33 cellular contexts compared by ENCODE assay signal in the genomic region with DNA sequence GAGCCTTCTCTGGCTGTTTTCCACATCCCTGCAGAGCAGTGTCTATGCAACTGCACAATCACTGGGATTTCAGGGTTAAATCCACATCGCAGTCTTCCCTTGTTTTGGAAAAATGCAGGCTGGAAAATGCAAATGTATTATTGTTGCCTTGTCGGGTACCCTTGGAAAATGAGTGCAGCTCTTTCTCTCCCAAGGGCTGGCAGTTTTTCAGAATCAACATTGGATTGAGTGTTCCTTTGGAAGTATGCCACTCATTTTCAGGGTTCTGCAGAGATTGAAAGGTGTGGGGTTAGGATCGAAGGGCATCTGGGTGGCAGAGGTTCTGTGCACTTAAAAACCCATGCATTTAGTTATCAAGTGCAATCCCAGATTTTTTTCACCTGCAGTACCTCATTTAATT. TPM values are rescaled to one million over a fixed set of nuclear protein-coding genes. Genes with fewer than 3 reads are reported as not detected.
DNase-seq lines count a peak whose midpoint lies in the region; ATAC-seq and TF ChIP-seq lines count a peak whose summit lies in the region.
"Had no signal": no experiment of that assay in that cellular context is flagged by ENCODE, and none has a peak within 500 bp of the region (broad histone marks: within the 10 kb centered on the region; RNA-seq: fewer than 3 reads in every experiment).

No MANE protein-coding gene starts in this region.

- H3K4me3 Mint-ChIP-seq in neural progenitor cell (peak overlapping the region; percentile 79), endothelial cell (ENCODE audit: unreplicated experiment) (no peak overlapping the region)
- H3K4me3 Mint-ChIP-seq: activated CD4-positive, alpha-beta T cell treated with anti-CD3 and anti-CD28 coated beads, Interleukin-2, amount 10 ng/mL, durations not matched to agents 24 days and 14 days; activated naive CD8-positive, alpha-beta T cell treated with anti-CD3 and anti-CD28 coated beads, Interleukin-2, amount 10 ng/mL, durations not matched to agents 7 days and 5 days; central memory CD8-positive, alpha-beta T cell; natural killer cell treated with Interleukin-12 subunit alpha and Interleukin-12 subunit beta and Interleukin-15 and Interleukin-18, amount 100 ng/mL, for 72 hours; WTC11 had no signal

- H3K27ac Mint-ChIP-seq in neural progenitor cell = no peak overlapping the region
- H3K27ac Mint-ChIP-seq in endothelial cell (ENCODE audit: unreplicated experiment) = no peak overlapping the region
- H3K27ac Mint-ChIP-seq: activated CD4-positive, alpha-beta T cell treated with anti-CD3 and anti-CD28 coated beads, Interleukin-2, amount 10 ng/mL, durations not matched to agents 24 days and 14 days; activated naive CD8-positive, alpha-beta T cell treated with anti-CD3 and anti-CD28 coated beads, Interleukin-2, amount 10 ng/mL, durations not matched to agents 7 days and 5 days; IgD-negative memory B cell; natural killer cell treated with Interleukin-12 subunit alpha and Interleukin-12 subunit beta and Interleukin-15 and Interleukin-18, amount 100 ng/mL, for 72 hours; WTC11 had no signal

- intact Hi-C loops in PC-9 (cut with micrococcal nuclease; ENCODE audit: unreplicated experiment) = no loop called here

- DNase-seq in DMS79 treated with DMSO at 0.1 percent for 48 hours (lab: John Stamatoyannopoulos, UW) (peak; percentile 19), DMS79 (lab: John Stamatoyannopoulos, UW) (no peak), PC-9 (no peak), neural progenitor cell (ENCODE audit: low spot score) (no peak), NCI-H2107 treated with DMSO at 0.1 percent for 48 hours (lab: John Stamatoyannopoulos, UW; ENCODE audit: unreplicated experiment) (no peak), endothelial cell (ENCODE audit: low spot score) (no peak)
- DNase-seq: 8988T; activated CD4-positive, alpha-beta T cell treated with anti-CD3 and anti-CD28 coated beads, Interleukin-2, amount 10 ng/mL, durations not matched to agents 24 days and 14 days; activated gamma-delta T cell; activated naive CD8-positive, alpha-beta T cell treated with anti-CD3 and anti-CD28 coated beads, Interleukin-2, amount 10 ng/mL, durations not matched to agents 7 days and 5 days; dermis blood vessel endothelial cell; heart right ventricle; kidney glomerular epithelial cell; NCI-H1930; NCI-H226; NCI-H774; posterior cingulate gyrus; stimulated activated naive CD4-positive, alpha-beta T cell treated with Interleukin-2 at 50 U/mL for 16 hours; T-helper 1 cell; upper lobe of right lung had no signal

- no peak overlapping the region for H3K27ac ChIP-seq in PC-9
- H3K27ac ChIP-seq in iPS-20b (ENCODE audit: low read length) = no peak overlapping the region
- H3K27ac ChIP-seq in neural progenitor cell = no peak overlapping the region
- H3K27ac ChIP-seq: ascending aorta, C4-2B, heart right ventricle, right atrium auricular region, RWPE1, upper lobe of right lung had no signal

- peak overlapping the region; percentile 67; the same call in 1 of the 2 replicates for H3K4me3 ChIP-seq in PC-9
- H3K4me3 ChIP-seq in iPS-20b (ENCODE audit: low read length) = 0 out of 2 replicates have a peak overlapping the region, but pooled peaks have one; percentile 4
- peak overlapping the region; percentile 66 for H3K4me3 ChIP-seq in neural progenitor cell
- H3K4me3 ChIP-seq: ascending aorta, heart right ventricle, lung, right atrium auricular region, smooth muscle cell, upper lobe of right lung had no signal

- peaks cover 88% of the 10 kb centered on the region for H3K79me2 ChIP-seq in PC-9 (ENCODE audit: low read depth)
- peaks cover 77% of the 10 kb centered on the region for H3K79me2 ChIP-seq in neural progenitor cell (ENCODE audit: low read depth)

- H3K9ac ChIP-seq in iPS-20b (ENCODE audit: low read depth, low read length) (no peak overlapping the region), neural progenitor cell (no peak overlapping the region)

- H3K4me1 ChIP-seq in PC-9 (replicated peaks; ENCODE audit: insufficient read depth) = peaks cover 76% of the 10 kb centered on the region
- peaks cover 29% of the 10 kb centered on the region; the same call in 1 of the 2 replicates for H3K4me1 ChIP-seq in iPS-20b (ENCODE audit: insufficient read depth, low read length)
- H3K4me1 ChIP-seq in neural progenitor cell = peaks cover 33% of the 10 kb centered on the region

- H3K9me3 ChIP-seq in PC-9 (ENCODE audit: insufficient read depth, low read depth) (peaks cover 14% of the 10 kb centered on the region; the same call in 1 of the 2 replicates), iPS-20b (ENCODE audit: insufficient read depth, low read depth, low read length) (no peaks in the 10 kb centered on the region), neural progenitor cell (ENCODE audit: low read depth) (no peaks in the 10 kb centered on the region)
- H3K9me3 ChIP-seq: right atrium auricular region, upper lobe of right lung had no signal

- peaks cover 25% of the 10 kb centered on the region for H3K36me3 ChIP-seq in PC-9 (ENCODE audit: low read depth)
- H3K36me3 ChIP-seq in iPS-20b (ENCODE audit: insufficient read depth, low read depth, low read length) = peaks cover 10% of the 10 kb centered on the region; the same call in 1 of the 2 replicates
- H3K36me3 ChIP-seq in neural progenitor cell = no peaks in the 10 kb centered on the region
- H3K36me3 ChIP-seq: ascending aorta, right atrium auricular region, upper lobe of right lung had no signal

- H3F3A ChIP-seq in PC-9 (ENCODE audit: insufficient read depth, low read depth) (peaks cover 27% of the 10 kb centered on the region), neural progenitor cell (ENCODE audit: low read depth) (peaks cover 17% of the 10 kb centered on the region)

- H3K27me3 ChIP-seq in PC-9 (ENCODE audit: insufficient read depth, low read depth) (no peaks in the 10 kb centered on the region), iPS-20b (ENCODE audit: insufficient read depth, low read length) (peaks cover 12% of the 10 kb centered on the region; the same call in 1 of the 2 replicates), neural progenitor cell (peaks cover 17% of the 10 kb centered on the region)
- H3K27me3 ChIP-seq: ascending aorta, right atrium auricular region had no signal

- H2AFZ ChIP-seq in PC-9 = no peak overlapping the region
- no peak overlapping the region for H2AFZ ChIP-seq in neural progenitor cell (replicated peaks)

- H3K4me2 ChIP-seq in PC-9 (peak overlapping the region; percentile 92), neural progenitor cell (peak overlapping the region; percentile 90)
- H3K4me2 ChIP-seq: smooth muscle cell had no signal

- H3K9me3 Mint-ChIP-seq in neural progenitor cell (peaks cover 5% of the 10 kb centered on the region), endothelial cell (ENCODE audit: unreplicated experiment) (no peaks in the 10 kb centered on the region)
- H3K9me3 Mint-ChIP-seq: activated CD4-positive, alpha-beta T cell treated with anti-CD3 and anti-CD28 coated beads, Interleukin-2, amount 10 ng/mL, durations not matched to agents 24 days and 14 days; activated naive CD8-positive, alpha-beta T cell treated with anti-CD3 and anti-CD28 coated beads, Interleukin-2, amount 10 ng/mL, durations not matched to agents 7 days and 5 days; central memory CD8-positive, alpha-beta T cell; natural killer cell treated with Interleukin-12 subunit alpha and Interleukin-12 subunit beta and Interleukin-15 and Interleukin-18, amount 100 ng/mL, for 72 hours had no signal

- H3K27me3 Mint-ChIP-seq in neural progenitor cell (ENCODE audit: insufficient read depth, low read depth) = peaks cover 6% of the 10 kb centered on the region
- peaks cover 8% of the 10 kb centered on the region for H3K27me3 Mint-ChIP-seq in endothelial cell (ENCODE audit: unreplicated experiment)

- no peaks in the 10 kb centered on the region for H3K9me2 ChIP-seq in PC-9 (ENCODE audit: insufficient read depth)

- ATAC-seq in GM21526 (IDR thresholded peaks at IDR 0.05; ENCODE audit: low FRiP score, unreplicated experiment) = no peak
- ATAC-seq: heart right ventricle; natural killer cell treated with Interleukin-12 subunit alpha and Interleukin-12 subunit beta and Interleukin-15 and Interleukin-18, amount 100 ng/mL, for 72 hours; upper lobe of right lung; WTC11 had no signal

- H4K20me1 ChIP-seq in PC-9 (ENCODE audit: insufficient read depth) (peaks cover 17% of the 10 kb centered on the region; the same call in 1 of the 2 replicates), neural progenitor cell (ENCODE audit: low read depth) (peaks cover 40% of the 10 kb centered on the region)

- TF ChIP-seq CTCF in PC-9 (conservative IDR thresholded peaks at IDR 0.05) (no peak), neural progenitor cell (IDR thresholded peaks at IDR 0.05) (no peak), endothelial cell (IDR thresholded peaks at IDR 0.05; ENCODE audit: unreplicated experiment) (no peak)

- H3K4me1 Mint-ChIP-seq in neural progenitor cell (peaks cover 47% of the 10 kb centered on the region), endothelial cell (ENCODE audit: unreplicated experiment) (peaks cover 38% of the 10 kb centered on the region)

- BruUV-seq in PC-9 (replicated peaks; lab: Mats Ljungman, UMichigan) = no TSS peak

- CTCF ChIA-PET in PC-9 (lab: Charles Lee) = no interaction called here

- POLR2A ChIA-PET in PC-9 (lab: Charles Lee; ENCODE audit: unreplicated experiment) = no interaction called here

- H3K36me3 Mint-ChIP-seq in neural progenitor cell (peaks cover 19% of the 10 kb centered on the region), endothelial cell (ENCODE audit: low read depth, unreplicated experiment) (peaks cover 12% of the 10 kb centered on the region)
- H3K36me3 Mint-ChIP-seq: activated naive CD8-positive, alpha-beta T cell treated with anti-CD3 and anti-CD28 coated beads, Interleukin-2, amount 10 ng/mL, durations not matched to agents 7 days and 5 days; IgD-negative memory B cell; natural killer cell treated with Interleukin-12 subunit alpha and Interleukin-12 subunit beta and Interleukin-15 and Interleukin-18, amount 100 ng/mL, for 72 hours had no signal

RNA-seq across cellular contexts. Expression of gene NOS1AP, which starts 3.3 kb away (rescaled TPM):
- 9.2 and 9.9 TPM in 2 replicates for total RNA-seq in PC-9 (2021)
- 2.4 and 5.9 TPM in 2 replicates for total RNA-seq in neural progenitor cell (ENCODE audit: low replicate concordance)
- 19.8 TPM for total RNA-seq in endothelial cell (ENCODE audit: unreplicated experiment)
- total RNA-seq: activated CD4-positive, alpha-beta T cell treated with anti-CD3 and anti-CD28 coated beads, Interleukin-2, amount 10 ng/mL, durations not matched to agents 24 days and 14 days; activated naive CD8-positive, alpha-beta T cell treated with anti-CD3 and anti-CD28 coated beads, Interleukin-2, amount 10 ng/mL, durations not matched to agents 7 days and 5 days had no signal

RNA-seq across cellular contexts. Expression of gene OLFML2B, which starts 49.1 kb away (rescaled TPM):
- 0.50 TPM in 1 of 2 replicates, not detected in the other for total RNA-seq in PC-9 (2021)
- total RNA-seq in neural progenitor cell (ENCODE audit: low replicate concordance) = 1.3 and 3.0 TPM in 2 replicates
- total RNA-seq in endothelial cell (ENCODE audit: unreplicated experiment) = 0.85 TPM
- total RNA-seq: activated CD4-positive, alpha-beta T cell treated with anti-CD3 and anti-CD28 coated beads, Interleukin-2, amount 10 ng/mL, durations not matched to agents 24 days and 14 days; activated CD8-positive, alpha-beta memory T cell treated with anti-CD3 and anti-CD28 coated beads for 36 hours; natural killer cell treated with Interleukin-12 subunit alpha and Interleukin-12 subunit beta and Interleukin-15 and Interleukin-18, amount 100 ng/mL, for 72 hours had no signal

Comparison
In these comparisons a context has a peak if more than half of its experiments do, and no peak if none do; other contexts are left out.
1. H3K4me3 ChIP-seq: peak in every context shown above with its lines; median percentile 67 in PC-9; 66 in neural progenitor cell; 4 in iPS-20b.